31 cellular contexts compared by ENCODE assay signal in genomic region chr16:74756203-74756602, GRCh38. TPM values are rescaled to one million over a fixed set of nuclear protein-coding genes. Genes with fewer than 3 reads are reported as not detected.
"Had no signal": no experiment of that assay in that cellular context is flagged by ENCODE, and none has a peak within 500 bp of the region (broad histone marks: within the 10 kb centered on the region; RNA-seq: fewer than 3 reads in every experiment).

No MANE protein-coding gene starts in this region.

- H3K36me3 ChIP-seq: esophagus squamous epithelium, left ventricle myocardium inferior, ovary, prostate gland, suprapubic skin, tibial nerve had no signal

- H3K4me1 ChIP-seq: esophagus squamous epithelium, left ventricle myocardium inferior, prostate gland, suprapubic skin had no signal

- H3K4me1 Mint-ChIP-seq: activated naive CD4-positive, alpha-beta T cell treated with anti-CD3 and anti-CD28 coated beads, Interleukin-2, amount 10 ng/mL, durations not matched to agents 7 days and 5 days; mesothelial cell of epicardium; naive B cell; stimulated activated effector memory CD8-positive, alpha-beta T cell treated with anti-CD3 and anti-CD28 coated beads, Interleukin-12 subunit alpha, Interleukin-12 subunit beta, amount 100 ng/mL, for 72 hours had no signal

- H3K4me3 ChIP-seq: esophagus squamous epithelium, left ventricle myocardium inferior, ovary, prostate gland, skin epidermis, suprapubic skin, tibial nerve had no signal

- H3K27ac Mint-ChIP-seq: activated naive CD4-positive, alpha-beta T cell treated with anti-CD3 and anti-CD28 coated beads, Interleukin-2, amount 10 ng/mL, durations not matched to agents 7 days and 5 days; activated T-helper 1 cell treated with anti-CD3 and anti-CD28 coated beads, Interleukin-12 subunit alpha, Interleukin-12 subunit beta, Interleukin-2, Interleukin-4 antibody, amounts not matched to agents 30 ng/mL and 10 ng/mL and 1 ng/mL, durations not matched to agents 14 hours and 24 hours and 36 hours; dendritic cell treated with granulocyte-macrophage colony-stimulating factor and Interleukin-4, amounts not matched to agents 40 ng/mL and 50 ng/mL, for 4 days; mesothelial cell of epicardium; naive B cell; nephron progenitor cell; stimulated activated effector memory CD8-positive, alpha-beta T cell treated with anti-CD3 and anti-CD28 coated beads, Interleukin-12 subunit alpha, Interleukin-12 subunit beta, amount 100 ng/mL, for 72 hours; stimulated activated naive CD8-positive, alpha-beta T cell treated with anti-CD3 and anti-CD28 coated beads, Interleukin-15, Interleukin-2, amounts not matched to agents 100 ng/mL and 50 ng/mL, for 24 hours had no signal

- H3K36me3 Mint-ChIP-seq: activated naive CD4-positive, alpha-beta T cell treated with anti-CD3 and anti-CD28 coated beads, Interleukin-2, amount 10 ng/mL, durations not matched to agents 7 days and 5 days; mesothelial cell of epicardium; naive B cell; stimulated activated effector memory CD8-positive, alpha-beta T cell treated with anti-CD3 and anti-CD28 coated beads, Interleukin-12 subunit alpha, Interleukin-12 subunit beta, amount 100 ng/mL, for 72 hours had no signal

- H3K27me3 Mint-ChIP-seq: stimulated activated naive CD8-positive, alpha-beta T cell treated with anti-CD3 and anti-CD28 coated beads, Interleukin-15, Interleukin-2, amounts not matched to agents 100 ng/mL and 50 ng/mL, for 24 hours had no signal

- H3K9me3 Mint-ChIP-seq: activated naive CD4-positive, alpha-beta T cell treated with anti-CD3 and anti-CD28 coated beads, Interleukin-2, amount 10 ng/mL, durations not matched to agents 7 days and 5 days; activated T-helper 1 cell treated with anti-CD3 and anti-CD28 coated beads, Interleukin-12 subunit alpha, Interleukin-12 subunit beta, Interleukin-2, Interleukin-4 antibody, amounts not matched to agents 30 ng/mL and 10 ng/mL and 1 ng/mL, durations not matched to agents 14 hours and 24 hours and 36 hours; dendritic cell treated with granulocyte-macrophage colony-stimulating factor and Interleukin-4, amounts not matched to agents 40 ng/mL and 50 ng/mL, for 4 days; mesothelial cell of epicardium; naive B cell; nephron progenitor cell; stimulated activated effector memory CD8-positive, alpha-beta T cell treated with anti-CD3 and anti-CD28 coated beads, Interleukin-12 subunit alpha, Interleukin-12 subunit beta, amount 100 ng/mL, for 72 hours; stimulated activated naive CD8-positive, alpha-beta T cell treated with anti-CD3 and anti-CD28 coated beads, Interleukin-15, Interleukin-2, amounts not matched to agents 100 ng/mL and 50 ng/mL, for 24 hours had no signal

- DNase-seq: activated CD4-positive, alpha-beta T cell treated with anti-CD3 and anti-CD28 coated beads for 48 hours; activated CD4-positive, alpha-beta T cell treated with anti-CD3 and anti-CD28 coated beads, Interleukin-2, amount 50 U/mL, for 48 hours; activated CD8-positive, alpha-beta memory T cell treated with anti-CD3 and anti-CD28 coated beads, Interleukin-2, amount 50 U/mL, for 4 hours; activated effector memory CD4-positive, alpha-beta T cell treated with anti-CD3 and anti-CD28 coated beads, Interleukin-2, amount 50 U/mL, for 16 hours; activated naive CD4-positive, alpha-beta T cell treated with anti-CD3 and anti-CD28 coated beads, Interleukin-2, amount 10 ng/mL, durations not matched to agents 7 days and 5 days; activated T-cell treated with anti-CD3 and anti-CD28 coated beads, Interleukin-2, amount 50 U/mL, for 1 hour; amniotic stem cell; effector CD4-positive, alpha-beta T cell; esophagus squamous epithelium; foreskin melanocyte; left ventricle myocardium inferior; naive B cell; nephron progenitor cell; ovary; retina; stimulated activated CD4-positive, alpha-beta T cell treated with anti-CD3 and anti-CD28 coated beads, Interleukin-4, amount 100 ng/mL, for 24 hours had no signal

- H3K27me3 ChIP-seq: ovary, tibial nerve had no signal

- ATAC-seq: activated CD4-positive, CD25-positive, alpha-beta regulatory T cell treated with anti-CD3 and anti-CD28 coated beads, Interleukin-2, amount 50 U/mL, for 24 hours; sciatic nerve; stimulated activated effector memory CD8-positive, alpha-beta T cell treated with anti-CD3 and anti-CD28 coated beads, Interleukin-12 subunit alpha, Interleukin-12 subunit beta, amount 100 ng/mL, for 72 hours had no signal

- H3K27ac ChIP-seq: epithelial cell of prostate, esophagus squamous epithelium, left ventricle myocardium inferior, ovary, prostate gland, skin epidermis, suprapubic skin, VCaP had no signal

- H3K4me3 Mint-ChIP-seq: activated naive CD4-positive, alpha-beta T cell treated with anti-CD3 and anti-CD28 coated beads, Interleukin-2, amount 10 ng/mL, durations not matched to agents 7 days and 5 days; activated T-helper 1 cell treated with anti-CD3 and anti-CD28 coated beads, Interleukin-12 subunit alpha, Interleukin-12 subunit beta, Interleukin-2, Interleukin-4 antibody, amounts not matched to agents 30 ng/mL and 10 ng/mL and 1 ng/mL, durations not matched to agents 14 hours and 24 hours and 36 hours; dendritic cell treated with granulocyte-macrophage colony-stimulating factor and Interleukin-4, amounts not matched to agents 40 ng/mL and 50 ng/mL, for 4 days; mesothelial cell of epicardium; naive B cell; nephron progenitor cell; stimulated activated effector memory CD8-positive, alpha-beta T cell treated with anti-CD3 and anti-CD28 coated beads, Interleukin-12 subunit alpha, Interleukin-12 subunit beta, amount 100 ng/mL, for 72 hours; stimulated activated naive CD8-positive, alpha-beta T cell treated with anti-CD3 and anti-CD28 coated beads, Interleukin-15, Interleukin-2, amounts not matched to agents 100 ng/mL and 50 ng/mL, for 24 hours had no signal

- H3K9me3 ChIP-seq: esophagus squamous epithelium, left ventricle myocardium inferior, ovary, prostate gland, suprapubic skin, tibial nerve had no signal

RNA-seq across cellular contexts. Expression of gene FA2H, which starts 18.4 kb away (rescaled TPM):
- total RNA-seq: activated CD8-positive, alpha-beta memory T cell treated with anti-CD3 and anti-CD28 coated beads for 36 hours; activated T-helper 1 cell treated with anti-CD3 and anti-CD28 coated beads, Interleukin-12 subunit alpha, Interleukin-12 subunit beta, Interleukin-2, Interleukin-4 antibody, amounts not matched to agents 30 ng/mL and 10 ng/mL and 1 ng/mL, durations not matched to agents 14 hours and 24 hours and 36 hours; left ventricle myocardium inferior; lung microvascular endothelial cell; mesothelial cell of epicardium had no signal

RNA-seq across cellular contexts. Expression of gene MLKL, which starts 55.5 kb away (rescaled TPM):
- total RNA-seq: mesothelial cell of epicardium had no signal
